ENCODE assay signal across 11 cellular contexts in the genomic region with DNA sequence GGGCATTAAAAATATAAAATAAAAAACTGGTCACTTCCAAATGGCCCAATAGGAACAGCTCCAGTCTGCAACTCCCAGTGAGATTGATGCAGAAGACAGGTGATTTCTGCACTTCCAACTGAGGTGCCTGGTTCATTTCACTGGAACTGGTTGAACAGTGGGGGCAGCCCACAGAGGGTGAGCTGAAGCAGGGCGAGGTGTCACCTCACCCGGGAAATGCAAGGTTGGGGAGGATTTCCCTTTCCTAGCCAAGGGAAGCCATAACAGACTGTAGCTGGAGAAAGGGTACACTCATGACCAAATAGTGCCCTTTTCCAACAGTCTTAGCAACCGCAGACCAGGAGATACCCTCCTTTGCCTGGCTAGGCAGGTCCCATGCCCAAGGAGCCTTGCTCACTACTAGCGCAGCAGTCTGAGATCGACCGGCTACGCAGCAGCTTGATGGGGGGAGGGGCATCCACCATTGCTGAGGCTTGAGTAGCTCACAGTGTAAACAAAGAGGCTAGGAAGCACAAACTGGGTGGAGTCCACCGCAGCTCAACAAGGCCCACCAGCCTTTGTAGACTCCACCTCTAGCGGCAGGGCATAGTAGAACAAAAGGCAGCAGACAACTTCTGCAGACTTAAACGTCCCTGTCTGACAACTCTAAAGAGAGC. TPM values are rescaled to one million over a fixed set of nuclear protein-coding genes. Genes with fewer than 3 reads are reported as not detected.
DNase-seq lines count a peak whose midpoint lies in the region; ATAC-seq and TF ChIP-seq lines count a peak whose summit lies in the region.
"Had no signal": no experiment of that assay in that cellular context is flagged by ENCODE, and none has a peak within 500 bp of the region (broad histone marks: within the 10 kb centered on the region; RNA-seq: fewer than 3 reads in every experiment).

No MANE protein-coding gene starts in this region.

- intact Hi-C loops in CD14-positive monocyte (cut with micrococcal nuclease), result loop anchor here in 1 of 2 donors (10.0 kb wide), 1 partner anchor 48 kb away; no protein-coding TSS in a partner anchor

- H3K27ac Mint-ChIP-seq in immature natural killer cell (peak overlapping the region in 3 of 6 donors; percentile 49 to 68 (median 59)), CD14-positive monocyte (no peak overlapping the region)
- H3K27ac Mint-ChIP-seq: stimulated activated naive CD8-positive, alpha-beta T cell treated with anti-CD3 and anti-CD28 coated beads, Interleukin-15, Interleukin-2, amounts not matched to agents 100 ng/mL and 50 ng/mL, for 24 hours had no signal

- ATAC-seq in GM21619 (IDR thresholded peaks at IDR 0.05; ENCODE audit: unreplicated experiment), result no peak
- no peak for ATAC-seq in GM19395 (IDR thresholded peaks at IDR 0.05; ENCODE audit: unreplicated experiment)
- ATAC-seq: Panc1 had no signal

- peaks cover 10 to 32% of the 10 kb centered on the region in 2 donors for H3K4me1 Mint-ChIP-seq in immature natural killer cell
- peaks cover 2% of the 10 kb centered on the region for H3K4me1 Mint-ChIP-seq in CD14-positive monocyte

- TF ChIP-seq CTCF in CD14-positive monocyte (IDR thresholded peaks at IDR 0.05), result no peak

- peaks cover 0 to 2% (median 0%) of the 10 kb centered on the region in 6 donors for H3K9me3 Mint-ChIP-seq in immature natural killer cell
- peaks cover 0 to 13% (median 5%) of the 10 kb centered on the region in 7 donors for H3K9me3 Mint-ChIP-seq in CD14-positive monocyte
- H3K9me3 Mint-ChIP-seq: stimulated activated naive CD8-positive, alpha-beta T cell treated with anti-CD3 and anti-CD28 coated beads, Interleukin-15, Interleukin-2, amounts not matched to agents 100 ng/mL and 50 ng/mL, for 24 hours had no signal

- peak overlapping the region in 2 of 5 donors; percentile 35 to 51 for H3K4me3 Mint-ChIP-seq in immature natural killer cell
- no peak overlapping the region for H3K4me3 Mint-ChIP-seq in CD14-positive monocyte
- H3K4me3 Mint-ChIP-seq: stimulated activated naive CD8-positive, alpha-beta T cell treated with anti-CD3 and anti-CD28 coated beads, Interleukin-15, Interleukin-2, amounts not matched to agents 100 ng/mL and 50 ng/mL, for 24 hours had no signal

- DNase-seq in DMS53 treated with DMSO at 0.1 percent for 48 hours (lab: John Stamatoyannopoulos, UW; ENCODE audit: unreplicated experiment) (peak; percentile 46), NCI-H2171 treated with DMSO at 0.1 percent for 48 hours (lab: John Stamatoyannopoulos, UW) (peak; percentile 17), activated gamma-delta T cell (lab: John Stamatoyannopoulos, UW) (peak; percentile 18), immature natural killer cell (peak in 2 of 3 donors; percentile 25 to 36), CD14-positive monocyte (ENCODE audit: low spot score) (no peak), AG08395 (ENCODE audit: low spot score) (no peak)

- H3K27me3 Mint-ChIP-seq in immature natural killer cell (ENCODE audit: low read depth in 3 of 3) (peaks cover 0 to 4% (median 1%) of the 10 kb centered on the region in 3 donors), CD14-positive monocyte (ENCODE audit: low read depth in 3 of 3) (peaks cover 0 to 4% (median 0%) of the 10 kb centered on the region in 3 donors)
- H3K27me3 Mint-ChIP-seq: stimulated activated naive CD8-positive, alpha-beta T cell treated with anti-CD3 and anti-CD28 coated beads, Interleukin-15, Interleukin-2, amounts not matched to agents 100 ng/mL and 50 ng/mL, for 24 hours had no signal

- H3K36me3 Mint-ChIP-seq in immature natural killer cell, result peaks cover 16 to 49% (median 25%) of the 10 kb centered on the region in 3 donors
- no peaks in the 10 kb centered on the region for H3K36me3 Mint-ChIP-seq in CD14-positive monocyte

RNA-seq across cellular contexts. Expression of gene RLN1, which starts 12.7 kb away (rescaled TPM):
- polyA plus RNA-seq in immature natural killer cell (1 to 10 TPM; 1.0 to 4.1 (median 2.5) TPM), CD14-positive monocyte (not detected)
- polyA plus RNA-seq: liver had no signal

RNA-seq across cellular contexts. Expression of gene RLN2, which starts 22.5 kb away (rescaled TPM):
- polyA plus RNA-seq in immature natural killer cell, result 1 to 10 TPM; 1.3 to 6.9 (median 5.5) TPM
- polyA plus RNA-seq in CD14-positive monocyte, result not detected
- polyA plus RNA-seq: liver had no signal

Comparison
In these comparisons a context has a peak if more than half of its experiments do, and no peak if none do; other contexts are left out.
1. DNase-seq: peak in DMS53 treated with DMSO at 0.1 percent for 48 hours (single experiment), NCI-H2171 treated with DMSO at 0.1 percent for 48 hours (single experiment), activated gamma-delta T cell (single experiment) and immature natural killer cell (2 of 3); none in CD14-positive monocyte (single experiment) and AG08395 (single experiment).